25 cellular contexts compared by ENCODE assay signal in the genomic region with DNA sequence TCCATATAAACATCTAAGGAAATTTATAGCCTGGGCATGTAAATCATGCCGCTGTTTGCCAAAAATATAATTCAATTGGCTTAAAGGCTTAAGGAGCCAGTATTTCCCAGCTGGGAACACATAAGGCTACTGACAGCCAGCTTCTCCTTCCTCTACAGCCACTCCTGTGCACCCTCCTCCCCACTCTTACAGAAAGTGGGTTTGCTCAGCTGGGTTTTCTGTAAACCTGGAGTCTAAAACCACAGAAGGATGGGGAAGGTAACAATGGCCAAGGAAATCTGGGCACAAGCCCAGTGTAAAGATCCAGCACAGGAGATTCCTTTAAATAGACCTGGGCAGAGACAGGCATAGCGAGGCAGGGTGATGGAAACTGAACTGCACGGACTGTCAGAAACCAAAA. TPM values are rescaled to one million over a fixed set of nuclear protein-coding genes. Genes with fewer than 3 reads are reported as not detected.
DNase-seq lines count a peak whose midpoint lies in the region; ATAC-seq, FAIRE-seq and TF ChIP-seq lines count a peak whose summit lies in the region.
"Had no signal": no experiment of that assay in that cellular context is flagged by ENCODE, and none has a peak within 500 bp of the region (broad histone marks: within the 10 kb centered on the region; RNA-seq: fewer than 3 reads in every experiment).

No MANE protein-coding gene starts in this region.

- CTCF ChIA-PET in SK-N-SH (lab: Yijun Ruan, JAX) (interaction anchor here (0.7 to 0.9 kb wide), 2 partner anchors 62 to 1385 kb away, joined by 3 to 4 read pairs; no protein-coding TSS in a partner anchor), HepG2 (lab: Yijun Ruan, JAX; ENCODE audit: low intra/inter-chr PET ratio, low total read pairs) (no interaction called here)

- H3K9me3 ChIP-seq in SK-N-SH = no peaks in the 10 kb centered on the region
- H3K9me3 ChIP-seq in HepG2 (ENCODE audit: low read length) = no peaks in the 10 kb centered on the region
- no peaks in the 10 kb centered on the region for H3K9me3 ChIP-seq in tibial nerve
- H3K9me3 ChIP-seq: A549, tibial artery had no signal

- H3K4me1 ChIP-seq in SK-N-SH (ENCODE audit: control insufficient read depth in 1 of 2, insufficient read depth in 2 of 2, low read depth in 1 of 2, low read length in 1 of 2) = peaks cover 4 to 39% of the 10 kb centered on the region in 2 experiments; a peak in 3 of 4 replicates
- H3K4me1 ChIP-seq in HepG2 (ENCODE audit: insufficient read depth, low read length) = peaks cover 66% of the 10 kb centered on the region
- H3K4me1 ChIP-seq in tibial nerve = peaks cover 0 to 92% (median 49%) of the 10 kb centered on the region in 4 donors

- H3K9ac ChIP-seq in SK-N-SH (no peak overlapping the region), HepG2 (ENCODE audit: insufficient read depth, low read depth, low read length) (no peak overlapping the region)
- H3K9ac ChIP-seq: KMS-11 had no signal

- TF ChIP-seq EP300 in SK-N-SH (IDR thresholded peaks at IDR 0.05; ENCODE audit: borderline replicate concordance in 1 of 2, low read depth in 1 of 2, low read length in 1 of 2) (no peak), HepG2 (IDR thresholded peaks at IDR 0.05; ENCODE audit: low read depth in 2 of 2, low read length in 2 of 2) (no peak), HepG2 (CRISPR knock-in tag; IDR thresholded peaks at IDR 0.05; ENCODE audit: borderline replicate concordance) (no peak), tibial nerve (IDR thresholded peaks at IDR 0.05) (no peak)

- H3K27me3 ChIP-seq in SK-N-SH (ENCODE audit: insufficient read depth) = no peaks in the 10 kb centered on the region
- H3K27me3 ChIP-seq in HepG2 (ENCODE audit: control insufficient read depth in 1 of 2, insufficient read depth in 2 of 2, low read length in 2 of 2) = no peaks in the 10 kb centered on the region
- no peaks in the 10 kb centered on the region for H3K27me3 ChIP-seq in tibial nerve
- H3K27me3 ChIP-seq: foreskin keratinocyte, tibial artery had no signal

- peak; percentile 33; the same call in 2 of the 3 replicates for ATAC-seq in SK-N-SH treated with all-trans-retinoic acid at 6 μM for 48 hours
- no peak; the same call in 2 of the 3 replicates for ATAC-seq in HepG2
- ATAC-seq in GM21526 (IDR thresholded peaks at IDR 0.05; ENCODE audit: low FRiP score, unreplicated experiment) = no peak
- ATAC-seq: A549 had no signal

- DNase-seq in SK-N-SH = no peak
- DNase-seq in astrocyte of the spinal cord (ENCODE audit: low read depth, low spot score) = peak; percentile 16
- no peak for DNase-seq in HepG2 (ENCODE audit: low spot score)
- DNase-seq in tibial nerve (ENCODE audit: low spot score in 2 of 2) = no peak
- DNase-seq in iPS-NIHi7 (ENCODE audit: extremely low spot score) = no peak
- no peak for DNase-seq in SHP77 (lab: John Stamatoyannopoulos, UW)
- DNase-seq: activated CD4-positive, alpha-beta T cell treated with anti-CD3 and anti-CD28 coated beads, Interleukin-2, amount 50 U/mL, for 4 hours; activated naive CD8-positive, alpha-beta T cell treated with anti-CD3 and anti-CD28 coated beads for 36 hours; activated T-cell treated with anti-CD3 and anti-CD28 coated beads, Interleukin-2, amount 50 U/mL, for 1 hour; CD8-positive, alpha-beta memory T cell; central memory CD4-positive, alpha-beta T cell; endodermal cell; GDM1; mesendoderm; NCI-H1417 treated with DMSO at 0.1 percent for 48 hours; NCI-H226; OCI-M1; stimulated activated CD4-positive, alpha-beta T cell treated with anti-CD3 and anti-CD28 coated beads, Interleukin-2, amount 100 ng/mL, for 48 hours had no signal

- no peak overlapping the region for H3K4me2 ChIP-seq in SK-N-SH
- peak overlapping the region; percentile 60 for H3K4me2 ChIP-seq in HepG2 (ENCODE audit: low read depth, low read length)
- H3K4me2 ChIP-seq: KMS-11 had no signal

- H3K27ac ChIP-seq in SK-N-SH (ENCODE audit: low read depth in 2 of 2, low read length in 1 of 2) = peak overlapping the region in 1 of 2 experiments; percentile 5; a peak in 1 of 4 replicates
- H3K27ac ChIP-seq in HepG2 (ENCODE audit: extremely low read length, insufficient read depth, low read length) = no peak overlapping the region
- peak overlapping the region in 3 of 4 donors; percentile 52 to 81 (median 79) for H3K27ac ChIP-seq in tibial nerve
- H3K27ac ChIP-seq: KMS-11, tibial artery had no signal

- H3K79me2 ChIP-seq in SK-N-SH (ENCODE audit: insufficient read depth) (peaks cover 7% of the 10 kb centered on the region; the same call in 1 of the 2 replicates), HepG2 (ENCODE audit: insufficient read depth, low read length) (peaks cover 10% of the 10 kb centered on the region)

- TF ChIP-seq RAD21 in SK-N-SH (IDR thresholded peaks at IDR 0.05; ENCODE audit: low read length) = no peak
- TF ChIP-seq RAD21 in HepG2 (CRISPR knock-in tag; IDR thresholded peaks at IDR 0.05) = no peak

- 90% methylated on average over 3 of the region's 3 CpGs for WGBS in SK-N-SH (ENCODE audit: low lambda C conversion rate)
- WGBS in HepG2 (ENCODE audit: low lambda C conversion rate) = 93% methylated on average over 3 of the region's 3 CpGs
- 84 to 89% methylated on average over 3 of the region's 3 CpGs for WGBS in tibial nerve, 2 donors

- no peak overlapping the region for H3K4me3 ChIP-seq in SK-N-SH (ENCODE audit: low read depth in 2 of 2, low read length in 1 of 2)
- H3K4me3 ChIP-seq in astrocyte of the spinal cord (ENCODE audit: low read depth, low read length) = no peak overlapping the region
- H3K4me3 ChIP-seq in HepG2 (replicated peaks in 1 of 3; ENCODE audit: insufficient read depth in 1 of 3, low read depth in 2 of 3, low read length in 3 of 3) = no peak overlapping the region
- peak overlapping the region in 1 of 4 donors; percentile 11 for H3K4me3 ChIP-seq in tibial nerve
- H3K4me3 ChIP-seq: A549, tibial artery had no signal

- POLR2A ChIA-PET in SK-N-SH (lab: Yijun Ruan, JAX) = interaction anchor here (0.7 kb wide), 1 partner anchor 817 kb away, joined by 6 read pairs; no protein-coding TSS in a partner anchor
- POLR2A ChIA-PET in HepG2 (lab: Yijun Ruan, JAX) = interaction anchor here (1.5 to 2.3 kb wide), 2 partner anchors 14 to 90 kb away, joined by 4 to 6 read pairs; no protein-coding TSS in a partner anchor

- H3K9me2 ChIP-seq in SK-N-SH = no peaks in the 10 kb centered on the region

- no peak for TF ChIP-seq POLR2A in HepG2 (IDR thresholded peaks at IDR 0.05; ENCODE audit: insufficient read depth in 1 of 2, low read depth in 2 of 2, low read length in 2 of 2)
- no peak for TF ChIP-seq POLR2A in tibial nerve (IDR thresholded peaks at IDR 0.05)

- no peak for FAIRE-seq in HepG2 (lab: Jason Lieb, UNC)
- FAIRE-seq: A549, TTC549 had no signal

- H2AFZ ChIP-seq in SK-N-SH (ENCODE audit: low read depth) (no peak overlapping the region), HepG2 (ENCODE audit: low read length) (no peak overlapping the region)

- no TSS peak for BruUV-seq in HepG2 (replicated peaks; lab: Mats Ljungman, UMichigan)

- no peaks in the 10 kb centered on the region for H3K36me3 ChIP-seq in SK-N-SH (replicated peaks in 1 of 2; ENCODE audit: control insufficient read depth in 1 of 2, insufficient read depth in 2 of 2, low read length in 1 of 2)
- H3K36me3 ChIP-seq in HepG2 (replicated peaks in 1 of 2; ENCODE audit: control insufficient read depth in 1 of 2, insufficient read depth in 2 of 2, low read length in 2 of 2) = peaks cover 0 to 1% of the 10 kb centered on the region in 2 experiments; a peak in 1 of 5 replicates
- peaks cover 0 to 5% (median 0%) of the 10 kb centered on the region in 3 donors for H3K36me3 ChIP-seq in tibial nerve

- in situ Hi-C loops in astrocyte of the spinal cord (cut with HindIII; ENCODE audit: low sequenced_read_pairs) = no loop called here
- in situ Hi-C loops in HepG2 (cut with HindIII; ENCODE audit: extremely low pct_ligation_motif_present, low pct_unique_long_range_greater_than_20kb) = no loop called here

- intact Hi-C loops in HepG2 (cut with micrococcal nuclease; ENCODE audit: unreplicated experiment) = loop anchor here (10.0 kb wide), 1 partner anchor 178 kb away; no protein-coding TSS in a partner anchor

- H4K20me1 ChIP-seq in SK-N-SH (ENCODE audit: insufficient read depth) (peaks cover 8% of the 10 kb centered on the region; the same call in 1 of the 2 replicates), HepG2 (ENCODE audit: insufficient read depth, low read length) (no peaks in the 10 kb centered on the region)

- H3F3A ChIP-seq in SK-N-SH (replicated peaks; ENCODE audit: insufficient read depth) = peaks cover 5% of the 10 kb centered on the region

- TF ChIP-seq CTCF in SK-N-SH (IDR thresholded peaks at IDR 0.05) (no peak), astrocyte of the spinal cord (IDR thresholded peaks at IDR 0.05; ENCODE audit: low read depth, low read length) (no peak), HepG2 (CRISPR knock-in tag; IDR thresholded peaks at IDR 0.05) (no peak), tibial nerve (IDR thresholded peaks at IDR 0.05) (no peak)

RNA-seq across cellular contexts. Expression of a gene that starts 18.5 kb away (rescaled TPM):
- polyA plus RNA-seq in SK-N-SH (2012; rRNA removed) = 7.9 and 9.0 TPM in 2 replicates
- polyA plus RNA-seq in SK-N-SH (2012; cell fraction: cytosol; rRNA removed) = 8.7 and 10.3 TPM in 2 replicates
- polyA plus RNA-seq in SK-N-SH (2012; cell fraction: nucleus; rRNA removed) = 6.5 and 10.6 TPM in 2 replicates
- total RNA-seq in HepG2 (2016; rRNA removed; fragmentation: Illumina TruSeq; extraction: Trizol) = 29.8 and 38.2 TPM in 2 replicates
- 5.1 and 5.5 TPM in 2 replicates for total RNA-seq in HepG2 (2016; cell fraction: cytosol; rRNA removed; fragmentation: Illumina TruSeq; extraction: Trizol; ENCODE audit: low read depth)
- 27.7 and 32.5 TPM in 2 replicates for total RNA-seq in HepG2 (2016; cell fraction: insoluble cytoplasmic fraction; rRNA removed; fragmentation: Illumina TruSeq; extraction: Trizol)
- total RNA-seq in HepG2 (2016; cell fraction: membrane; rRNA removed; fragmentation: Illumina TruSeq; extraction: Trizol) = 15.6 and 17.1 TPM in 2 replicates
- 33.0 and 35.9 TPM in 2 replicates for total RNA-seq in HepG2 (2016; cell fraction: nucleus; rRNA removed; fragmentation: Illumina TruSeq; extraction: Trizol)
- 10.0 and 14.3 TPM in 2 replicates for polyA plus RNA-seq in HepG2 (2011; rRNA removed)
- 5.5 and 11.2 TPM in 2 replicates for polyA plus RNA-seq in HepG2 (2011; cell fraction: cytosol; rRNA removed)
- polyA plus RNA-seq in HepG2 (2011; cell fraction: nucleus; rRNA removed) = 10.0 and 18.6 TPM in 2 replicates
- polyA plus RNA-seq in HepG2 (2012) = 8.5 and 20.6 TPM in 2 replicates
- polyA plus RNA-seq in HepG2 (2016; cell fraction: cytosol; fragmentation: Illumina TruSeq; extraction: Trizol; ENCODE audit: low read depth) = 3.5 and 4.7 TPM in 2 replicates
- polyA plus RNA-seq in HepG2 (2016; cell fraction: insoluble cytoplasmic fraction; fragmentation: Illumina TruSeq; extraction: Trizol; ENCODE audit: low read depth) = 31.0 and 31.7 TPM in 2 replicates
- polyA plus RNA-seq in HepG2 (2016; cell fraction: membrane; fragmentation: Illumina TruSeq; extraction: Trizol; ENCODE audit: low read depth) = 10.4 and 12.2 TPM in 2 replicates
- 44.4 and 47.7 TPM in 2 replicates for polyA plus RNA-seq in HepG2 (2016; cell fraction: nucleus; fragmentation: Illumina TruSeq; extraction: Trizol; ENCODE audit: insufficient read depth, low read depth)
- polyA minus RNA-seq in HepG2 (2011; rRNA and poly(A)+ RNA removed; ENCODE audit: low replicate concordance) = 14.8 and 18.9 TPM in 2 replicates
- polyA minus RNA-seq in HepG2 (2011; cell fraction: cytosol; rRNA and poly(A)+ RNA removed) = 11.4 and 23.7 TPM in 2 replicates
- 11.5 and 23.1 TPM in 2 replicates for polyA minus RNA-seq in HepG2 (2011; cell fraction: nucleus; rRNA and poly(A)+ RNA removed)
- total RNA-seq in tibial nerve = 100 to 1,000 TPM; 112 to 384 (median 211) TPM
